In the genomic region with DNA sequence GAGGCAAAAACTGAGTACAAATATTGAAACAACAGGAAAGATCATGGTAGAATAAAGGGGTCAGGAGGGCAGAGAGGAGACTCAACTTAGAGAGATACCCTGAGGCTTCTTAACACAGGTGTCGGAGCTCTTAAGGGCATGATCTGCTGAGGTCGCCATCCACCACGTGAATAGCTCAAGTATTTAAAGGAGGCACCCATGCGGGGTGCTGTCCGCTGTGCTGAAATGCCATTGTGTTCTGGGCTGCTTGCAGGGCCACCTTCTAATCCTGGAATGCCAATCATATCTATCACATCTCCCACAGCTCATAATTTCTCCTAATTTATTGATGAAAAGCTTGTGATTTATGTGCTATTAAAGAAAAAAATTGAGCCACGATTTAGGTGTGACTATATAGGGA, we compare ENCODE assay signal across 1 cellular context.
TF ChIP-seq lines count a peak whose summit lies in the region.

No MANE protein-coding gene starts in this region.

TF ChIP-seq in K562, 482 proteins besides CTCF, POLR2A, EP300 and RAD21 (continued from another document):
- TF ChIP-seq AFF1 (IDR thresholded peaks at IDR 0.05; ENCODE audit: low read depth in 1 of 2, partially characterized antibody in 2 of 2) (peak in 1 of 2 experiments; percentile 46), ZFP1 (CRISPR knock-in tag; IDR thresholded peaks at IDR 0.05) (no peak), ZNF395 (CRISPR knock-in tag; IDR thresholded peaks at IDR 0.05) (no peak), MIER1 (IDR thresholded peaks at IDR 0.05; ENCODE audit: low read depth) (peak; percentile 88)
